In genomic region chr7:80027616-80028173, GRCh38 we compare ENCODE assay signal across 26 cellular contexts.
DNase-seq lines count a peak whose midpoint lies in the region; ATAC-seq, FAIRE-seq and TF ChIP-seq lines count a peak whose summit lies in the region.
"Had no signal": no experiment of that assay in that cellular context is flagged by ENCODE, and none has a peak within 500 bp of the region (broad histone marks: within the 10 kb centered on the region; RNA-seq: fewer than 3 reads in every experiment).

No MANE protein-coding gene starts in this region.

- H3K18ac ChIP-seq in H9 (ENCODE audit: insufficient read length, low read depth, low read length) = no peak overlapping the region

- no peak for ATAC-seq in HG02981 (IDR thresholded peaks at IDR 0.05; ENCODE audit: unreplicated experiment)
- ATAC-seq: HepG2, left lobe of liver had no signal

- no peak overlapping the region for H3K14ac ChIP-seq in H9 (ENCODE audit: insufficient read depth, low read length)

- H2BK5ac ChIP-seq in H9 (ENCODE audit: insufficient read length, low read length) = no peak overlapping the region

- no peak overlapping the region for H2BK20ac ChIP-seq in H9 (ENCODE audit: low read depth, low read length, poor library complexity, severe bottlenecking)

- no peaks in the 10 kb centered on the region for H3K79me1 ChIP-seq in H9 (ENCODE audit: insufficient read depth, low read depth, low read length, poor library complexity, severe bottlenecking)

- H3K9me3 ChIP-seq in keratinocyte (ENCODE audit: control insufficient read depth, low read depth, low read length) (no peaks in the 10 kb centered on the region), H9 (ENCODE audit: control insufficient read depth, low read depth, low read length) (no peaks in the 10 kb centered on the region)

- H2BK120ac ChIP-seq in H9 (ENCODE audit: low read depth, low read length, poor library complexity, severe bottlenecking) = no peak overlapping the region

- H3K36me3 ChIP-seq in keratinocyte (ENCODE audit: control insufficient read depth in 2 of 2, extremely low read depth in 1 of 2, insufficient read depth in 2 of 2, low read length in 2 of 2) = no peaks in the 10 kb centered on the region
- H3K36me3 ChIP-seq: cardiac muscle cell, spleen, thoracic aorta had no signal

- H2BK12ac ChIP-seq in H9 (ENCODE audit: insufficient read length, low read depth, low read length) = no peak overlapping the region

- H3T11ph ChIP-seq in H9 (ENCODE audit: low read length) = no peak overlapping the region

- no peaks in the 10 kb centered on the region for H3K27me3 Mint-ChIP-seq in H9 (ENCODE audit: low read depth)

- H3K4ac ChIP-seq in H9 (ENCODE audit: low read depth, low read length) = no peak overlapping the region

- no peaks in the 10 kb centered on the region for H3K4me1 Mint-ChIP-seq in H9
- H3K4me1 Mint-ChIP-seq: natural killer cell had no signal

- H3K27me3 ChIP-seq in keratinocyte (ENCODE audit: control insufficient read depth, extremely low read depth, insufficient read depth, low read length) (no peaks in the 10 kb centered on the region), H9 (ENCODE audit: insufficient read depth, low read length) (no peaks in the 10 kb centered on the region)
- H3K27me3 ChIP-seq: cardiac muscle cell, spleen had no signal

- peak; percentile 33 for DNase-seq in DMS79 (lab: John Stamatoyannopoulos, UW)
- DNase-seq in DMS79 treated with DMSO at 0.1 percent for 48 hours (lab: John Stamatoyannopoulos, UW) = no peak
- DNase-seq in M059J (ENCODE audit: low read depth) = peak; percentile 62
- DNase-seq in NCI-H345 treated with DMSO at 0.1 percent for 48 hours (lab: John Stamatoyannopoulos, UW; ENCODE audit: unreplicated experiment) = peak; percentile 13
- DNase-seq in keratinocyte (ENCODE audit: low read depth, low spot score) = no peak
- DNase-seq in H9 = no peak
- DNase-seq in NCI-H187 (lab: John Stamatoyannopoulos, UW) = no peak
- DNase-seq: 8988T; activated naive CD4-positive, alpha-beta T cell treated with anti-CD3 and anti-CD28 coated beads for 36 hours; activated T-cell treated with anti-CD3 and anti-CD28 coated beads, Interleukin-2, amount 50 U/mL, for 48 hours; amniotic stem cell; head of caudate nucleus; natural killer cell; NCI-H524 treated with DMSO at 0.1 percent for 48 hours; retina; spleen; stimulated activated CD4-positive, alpha-beta T cell treated with anti-CD3 and anti-CD28 coated beads, Interleukin-4, amount 100 ng/mL, for 1 hour; stimulated activated naive CD4-positive, alpha-beta T cell; T-helper 1 cell had no signal

- H3K4me1 ChIP-seq in keratinocyte (ENCODE audit: control insufficient read depth, extremely low read depth, insufficient read depth, low read length) = no peaks in the 10 kb centered on the region
- no peaks in the 10 kb centered on the region for H3K4me1 ChIP-seq in H9 (ENCODE audit: insufficient read depth, low read length)
- H3K4me1 ChIP-seq: spleen had no signal

- no peaks in the 10 kb centered on the region for H3K9me1 ChIP-seq in keratinocyte (ENCODE audit: control insufficient read depth, extremely low read depth, insufficient read depth, low read length)

- WGBS in H9 (ENCODE audit: extremely low coverage, insufficient read length, low lambda C conversion rate) = no CpG with 5 or more reads among the region's 4 CpGs

- H3K4me3 ChIP-seq in keratinocyte (ENCODE audit: control insufficient read depth in 2 of 3, extremely low read depth in 1 of 3, insufficient read depth in 2 of 3, low read depth in 1 of 3, low read length in 3 of 3) = no peak overlapping the region
- H3K4me3 ChIP-seq: cardiac muscle cell, spleen, thoracic aorta had no signal

- H3K23me2 ChIP-seq in H9 (ENCODE audit: insufficient read length, low read depth, low read length, poor library complexity, severe bottlenecking) = no peaks in the 10 kb centered on the region

- no peak overlapping the region for H3K23ac ChIP-seq in H9 (ENCODE audit: insufficient read length, low read depth, low read length)

- dilution Hi-C loops in keratinocyte (cut with MboI; ENCODE audit: extremely low pct_ligation_motif_present, low sequenced_read_pairs) = no loop called here

- H3K27ac Mint-ChIP-seq in H9 = no peak overlapping the region
- H3K27ac Mint-ChIP-seq: activated naive CD4-positive, alpha-beta T cell treated with anti-CD3 and anti-CD28 coated beads for 36 hours; mesothelial cell of epicardium; natural killer cell had no signal

- FAIRE-seq in keratinocyte (lab: Jason Lieb, UNC) = peak; percentile 13
- FAIRE-seq: H1, HepG2 had no signal

- H4K20me1 ChIP-seq in keratinocyte (ENCODE audit: control insufficient read depth, extremely low read depth, insufficient read depth, low read length) (no peaks in the 10 kb centered on the region), H9 (ENCODE audit: control insufficient read depth, insufficient read depth, insufficient read length) (no peaks in the 10 kb centered on the region)

- TF ChIP-seq CTCF in keratinocyte (optimal IDR thresholded peaks at IDR 0.05 in 1 of 3, IDR thresholded peaks at IDR 0.05 in 1 of 3, conservative IDR thresholded peaks at IDR 0.05 in 1 of 3; ENCODE audit: extremely low read depth in 1 of 3, insufficient read depth in 2 of 3, low read length in 3 of 3) (no peak), H9 (conservative IDR thresholded peaks at IDR 0.05) (no peak)

- H3K27ac ChIP-seq in keratinocyte (ENCODE audit: control insufficient read depth, insufficient read depth, low read length) (no peak overlapping the region), H9 (ENCODE audit: insufficient read length, low read depth, low read length) (no peak overlapping the region)
- H3K27ac ChIP-seq: cardiac muscle cell, spleen, thoracic aorta had no signal

- peaks cover 16 to 19% of the 10 kb centered on the region in 2 experiments for H3K9me3 Mint-ChIP-seq in H9

- H3K9ac ChIP-seq in keratinocyte (ENCODE audit: control insufficient read depth, extremely low read depth, insufficient read depth, low read length) (no peak overlapping the region), H9 (ENCODE audit: extremely low read depth, insufficient read length, low read length) (no peak overlapping the region)

- H2AK5ac ChIP-seq in H9 (ENCODE audit: insufficient read length, low read length) = no peak overlapping the region

- no peak overlapping the region for H2BK15ac ChIP-seq in H9 (ENCODE audit: low read depth, low read length)

- H2AFZ ChIP-seq in keratinocyte (ENCODE audit: control insufficient read depth, low read length) = no peak overlapping the region
- no peak overlapping the region for H2AFZ ChIP-seq in H9 (ENCODE audit: low read length)

- H3K79me2 ChIP-seq in keratinocyte (ENCODE audit: control insufficient read depth, insufficient read depth, low read length) = no peaks in the 10 kb centered on the region
- no peaks in the 10 kb centered on the region for H3K79me2 ChIP-seq in H9 (ENCODE audit: insufficient read depth, low read length)

- no peak overlapping the region for H3K56ac ChIP-seq in H9 (ENCODE audit: insufficient read length, low read depth, low read length)

- H3K36me3 Mint-ChIP-seq in H9 (ENCODE audit: insufficient read depth in 1 of 3, low read depth in 3 of 3) = peaks cover 0 to 5% (median 4%) of the 10 kb centered on the region in 3 experiments; a peak in 4 of 7 replicates
- H3K36me3 Mint-ChIP-seq: natural killer cell had no signal

- H4K91ac ChIP-seq in H9 (ENCODE audit: insufficient read length, low read depth, low read length) = no peak overlapping the region

- H4K8ac ChIP-seq in H9 (replicated peaks; ENCODE audit: insufficient read length, low read depth, low read length) = no peak overlapping the region

- H3K4me2 ChIP-seq in keratinocyte (ENCODE audit: control insufficient read depth, extremely low read depth, insufficient read depth, low read depth, low read length) (no peak overlapping the region), H9 (ENCODE audit: insufficient read depth, insufficient read length, low read length) (no peak overlapping the region)

- H3K4me3 Mint-ChIP-seq in H9 = no peak overlapping the region
- H3K4me3 Mint-ChIP-seq: activated naive CD4-positive, alpha-beta T cell treated with anti-CD3 and anti-CD28 coated beads for 36 hours; mesothelial cell of epicardium; natural killer cell had no signal

- H4K5ac ChIP-seq in H9 (ENCODE audit: insufficient read length, low read depth, low read length) = no peak overlapping the region

Comparison
In these comparisons a context has a peak if more than half of its experiments do, and no peak if none do; other contexts are left out.
1. DNase-seq: peak in DMS79 (single experiment), M059J (single experiment) and NCI-H345 treated with DMSO at 0.1 percent for 48 hours (single experiment); none in DMS79 treated with DMSO at 0.1 percent for 48 hours (single experiment), keratinocyte (single experiment), H9 (single experiment) and NCI-H187 (0 of 2).